Comparison of ENCODE assay signal across 19 cellular contexts in the genomic region with DNA sequence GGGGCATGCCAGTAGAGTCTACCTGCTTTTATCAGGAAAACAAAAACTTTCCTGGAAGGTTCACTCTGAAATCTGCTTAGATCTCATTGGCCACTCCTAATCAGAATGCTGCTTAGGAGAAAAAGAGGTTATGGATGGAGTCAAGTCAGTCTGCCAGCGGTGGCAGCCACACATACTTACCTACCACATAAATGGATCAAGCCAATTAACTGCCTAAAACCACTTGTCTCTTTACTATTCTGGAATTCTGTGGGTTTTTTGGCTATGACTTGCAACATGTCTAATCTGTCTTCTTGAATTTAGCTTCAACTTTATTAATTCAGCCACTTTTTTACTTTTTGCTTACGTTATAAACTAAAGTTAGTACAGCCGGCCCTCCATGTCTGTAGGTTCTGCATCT.
DNase-seq lines count a peak whose midpoint lies in the region; FAIRE-seq and TF ChIP-seq lines count a peak whose summit lies in the region.
"Had no signal": no experiment of that assay in that cellular context is flagged by ENCODE, and none has a peak within 500 bp of the region (broad histone marks: within the 10 kb centered on the region; RNA-seq: fewer than 3 reads in every experiment).

No MANE protein-coding gene starts in this region.

- H3K27ac Mint-ChIP-seq in astrocyte (ENCODE audit: unreplicated experiment): no peak overlapping the region
- H3K27ac Mint-ChIP-seq in neural progenitor cell: no peak overlapping the region
- H3K27ac Mint-ChIP-seq: CD4-positive, alpha-beta T cell; CD8-positive, alpha-beta T cell had no signal

- no peaks in the 10 kb centered on the region for H4K20me1 ChIP-seq in astrocyte (ENCODE audit: insufficient read depth, low read length)
- H4K20me1 ChIP-seq in H1 (replicated peaks in 1 of 2; ENCODE audit: control insufficient read depth in 1 of 2, insufficient read depth in 2 of 2, low read length in 2 of 2): peaks cover 0 to 2% of the 10 kb centered on the region in 2 experiments
- no peaks in the 10 kb centered on the region for H4K20me1 ChIP-seq in neural progenitor cell (ENCODE audit: low read depth)
- H4K20me1 ChIP-seq: BLaER1 had no signal

- H3K4me3 ChIP-seq in astrocyte (ENCODE audit: insufficient read depth, low read depth, low read length) (no peak overlapping the region), H1 (ENCODE audit: extremely low read depth in 1 of 4, insufficient read depth in 2 of 4, low read depth in 3 of 4, low read length in 4 of 4) (no peak overlapping the region), neural progenitor cell (no peak overlapping the region)
- H3K4me3 ChIP-seq: A549, BLaER1 had no signal

- H2BK15ac ChIP-seq in H1 (ENCODE audit: low read length): no peak overlapping the region

- H3K9me3 Mint-ChIP-seq in astrocyte (ENCODE audit: unreplicated experiment) (peaks cover 3% of the 10 kb centered on the region), neural progenitor cell (no peaks in the 10 kb centered on the region)

- WGBS in H1 (ENCODE audit: extremely low coverage in 1 of 2, insufficient coverage in 1 of 2, insufficient read length in 1 of 2, insufficient replicate concordance in 2 of 2, low coverage in 1 of 2, low lambda C conversion rate in 2 of 2, missing lambda C conversion rate in 1 of 2), 2 experiments: 94% methylated on average over 3 of the region's 3 CpGs; no CpG with 5 or more reads in 1 of the 2 experiments

- H3K27ac ChIP-seq in astrocyte (ENCODE audit: low read depth, low read length) (no peak overlapping the region), H1 (ENCODE audit: low read depth, low read length) (no peak overlapping the region), neural progenitor cell (no peak overlapping the region)
- H3K27ac ChIP-seq: 22Rv1, A549, BLaER1 had no signal

- no peak overlapping the region for H2BK20ac ChIP-seq in H1 (ENCODE audit: low read length)

- H3K9ac ChIP-seq in astrocyte (ENCODE audit: low read length): no peak overlapping the region
- H3K9ac ChIP-seq in H1 (replicated peaks in 1 of 4; ENCODE audit: extremely low read depth in 1 of 4, low read depth in 3 of 4, low read length in 3 of 4): no peak overlapping the region
- no peak overlapping the region for H3K9ac ChIP-seq in neural progenitor cell
- H3K9ac ChIP-seq: BLaER1 had no signal

- H3K4me1 Mint-ChIP-seq in astrocyte (ENCODE audit: low read depth, unreplicated experiment): no peaks in the 10 kb centered on the region
- H3K4me1 Mint-ChIP-seq in neural progenitor cell: no peaks in the 10 kb centered on the region

- H3K36me3 ChIP-seq in astrocyte (ENCODE audit: insufficient read depth, low read length): no peaks in the 10 kb centered on the region
- no peaks in the 10 kb centered on the region; a peak in 1 of 8 replicates for H3K36me3 ChIP-seq in H1 (ENCODE audit: control insufficient read depth in 2 of 4, insufficient read depth in 4 of 4, low read length in 3 of 4)
- no peaks in the 10 kb centered on the region for H3K36me3 ChIP-seq in neural progenitor cell
- H3K36me3 ChIP-seq: BE2C, BLaER1 had no signal

- TF ChIP-seq POLR2A in H1 (IDR thresholded peaks at IDR 0.05; ENCODE audit: control extremely low read depth in 1 of 2, low read depth in 2 of 2, low read length in 2 of 2): no peak

- no peaks in the 10 kb centered on the region for H3K9me3 ChIP-seq in astrocyte (ENCODE audit: insufficient read depth, low read depth, low read length)
- H3K9me3 ChIP-seq in H1 (ENCODE audit: insufficient read depth in 2 of 2, low read depth in 1 of 2, low read length in 1 of 2): no peaks in the 10 kb centered on the region
- H3K9me3 ChIP-seq in neural progenitor cell (ENCODE audit: low read depth): no peaks in the 10 kb centered on the region
- H3K9me3 ChIP-seq: A549, BE2C, BLaER1, Caco-2 had no signal

- no peak overlapping the region for H3K23ac ChIP-seq in H1 (ENCODE audit: insufficient read length)

- no peak overlapping the region for H3K18ac ChIP-seq in H1 (ENCODE audit: extremely low read depth, low read length)

- POLR2A ChIA-PET in H1 (lab: Charles Lee; ENCODE audit: partially characterized antibody): no interaction called here

- TF ChIP-seq EP300 in H1 (IDR thresholded peaks at IDR 0.05; ENCODE audit: borderline replicate concordance in 1 of 2, low read depth in 2 of 2, low read length in 2 of 2): no peak

- H3K79me2 ChIP-seq in astrocyte (ENCODE audit: insufficient read depth, low read length) (no peaks in the 10 kb centered on the region), H1 (ENCODE audit: control insufficient read depth in 1 of 2, insufficient read depth in 2 of 2, low read length in 2 of 2) (no peaks in the 10 kb centered on the region), neural progenitor cell (ENCODE audit: low read depth) (no peaks in the 10 kb centered on the region)

- TF ChIP-seq CTCF in astrocyte (IDR thresholded peaks at IDR 0.05; ENCODE audit: insufficient read depth, low read depth, low read length) (no peak), H1 (IDR thresholded peaks at IDR 0.05; ENCODE audit: control extremely low read depth in 1 of 3, insufficient read depth in 1 of 3, low read depth in 1 of 3, low read length in 3 of 3) (no peak), neural progenitor cell (IDR thresholded peaks at IDR 0.05) (no peak)

- no peaks in the 10 kb centered on the region for H3K79me1 ChIP-seq in H1 (ENCODE audit: low read depth, low read length)

- H2AK5ac ChIP-seq in H1 (ENCODE audit: low read depth, low read length): no peak overlapping the region

- H2AFZ ChIP-seq in astrocyte (ENCODE audit: low read depth, low read length): no peak overlapping the region
- H2AFZ ChIP-seq in H1 (ENCODE audit: low read length): no peak overlapping the region
- no peak overlapping the region for H2AFZ ChIP-seq in neural progenitor cell (replicated peaks)

- FAIRE-seq in astrocyte (lab: Jason Lieb, UNC) (no peak), H1 (lab: Jason Lieb, UNC) (peak; percentile 39)
- FAIRE-seq: A549, GM12891, GM19239 had no signal

- no peak overlapping the region for H4K5ac ChIP-seq in H1 (ENCODE audit: insufficient read length, low read depth, low read length)

- no peak for TF ChIP-seq RAD21 in H1 (IDR thresholded peaks at IDR 0.05 in 1 of 2, conservative IDR thresholded peaks at IDR 0.05 in 1 of 2; ENCODE audit: low read depth in 2 of 2, low read length in 2 of 2)

- H3K4me3 Mint-ChIP-seq in astrocyte (ENCODE audit: unreplicated experiment): no peak overlapping the region
- H3K4me3 Mint-ChIP-seq in neural progenitor cell: no peak overlapping the region
- H3K4me3 Mint-ChIP-seq: CD4-positive, alpha-beta T cell; CD8-positive, alpha-beta T cell had no signal

- H3K14ac ChIP-seq in H1 (ENCODE audit: insufficient read length): no peak overlapping the region

- H3F3A ChIP-seq in neural progenitor cell (ENCODE audit: low read depth): no peaks in the 10 kb centered on the region

- no peak overlapping the region for H2BK12ac ChIP-seq in H1 (ENCODE audit: low read depth, low read length)

- H3K4me1 ChIP-seq in astrocyte (ENCODE audit: insufficient read depth, low read length) (no peaks in the 10 kb centered on the region), H1 (replicated peaks in 1 of 4; ENCODE audit: control insufficient read depth in 3 of 4, insufficient read depth in 4 of 4, low read length in 3 of 4) (no peaks in the 10 kb centered on the region), neural progenitor cell (no peaks in the 10 kb centered on the region)
- H3K4me1 ChIP-seq: A549, BLaER1 had no signal

- H2BK5ac ChIP-seq in H1 (ENCODE audit: low read depth, low read length): no peak overlapping the region

- no peak overlapping the region for H3K4ac ChIP-seq in H1 (replicated peaks; ENCODE audit: insufficient read length, low read depth, low read length)

- H3K27me3 ChIP-seq in astrocyte (ENCODE audit: insufficient read depth, low read length) (no peaks in the 10 kb centered on the region), H1 (replicated peaks in 1 of 4; ENCODE audit: control insufficient read depth in 3 of 4, extremely low read depth in 1 of 4, insufficient read depth in 3 of 4, low read length in 3 of 4) (no peaks in the 10 kb centered on the region), neural progenitor cell (no peaks in the 10 kb centered on the region)
- H3K27me3 ChIP-seq: BE2C, BLaER1 had no signal

- no peaks in the 10 kb centered on the region for H3K36me3 Mint-ChIP-seq in astrocyte (ENCODE audit: low read depth, unreplicated experiment)
- H3K36me3 Mint-ChIP-seq in neural progenitor cell: no peaks in the 10 kb centered on the region
- H3K36me3 Mint-ChIP-seq: CD8-positive, alpha-beta T cell had no signal

- DNase-seq in NCI-H82 (lab: John Stamatoyannopoulos, UW) (peak; percentile 28), NCI-H82 treated with DMSO at 0.1 percent for 48 hours (lab: John Stamatoyannopoulos, UW; ENCODE audit: unreplicated experiment) (no peak), astrocyte (ENCODE audit: low read depth) (peak; percentile 56), H1 (ENCODE audit: low read depth in 1 of 2, low spot score in 2 of 2) (no peak), neural progenitor cell (ENCODE audit: low spot score) (no peak)
- no peak for DNase-seq in stimulated activated naive CD4-positive, alpha-beta T cell (lab: John Stamatoyannopoulos, UW)
- DNase-seq: BE2C; C1 segment of cervical spinal cord; Caco-2; Calu3; CD4-positive, alpha-beta T cell; CD8-positive, alpha-beta T cell; DMS79 treated with DMSO at 0.1 percent for 48 hours; GF-D8 had no signal

- no peak overlapping the region for H4K8ac ChIP-seq in H1 (ENCODE audit: extremely low read depth, insufficient read depth, low read length)

- H2BK120ac ChIP-seq in H1 (replicated peaks; ENCODE audit: low read depth, low read length): no peak overlapping the region

- H3K27me3 Mint-ChIP-seq in astrocyte (ENCODE audit: low read depth, unreplicated experiment) (no peaks in the 10 kb centered on the region), neural progenitor cell (ENCODE audit: insufficient read depth, low read depth) (no peaks in the 10 kb centered on the region)

- H4K91ac ChIP-seq in H1 (replicated peaks; ENCODE audit: insufficient read length, low read length): no peak overlapping the region

- H3K4me2 ChIP-seq in astrocyte (ENCODE audit: low read length) (no peak overlapping the region), H1 (ENCODE audit: insufficient read depth in 1 of 2, low read depth in 2 of 2, low read length in 2 of 2) (no peak overlapping the region), neural progenitor cell (no peak overlapping the region)
- H3K4me2 ChIP-seq: A549, BLaER1 had no signal

- H3K56ac ChIP-seq in H1 (replicated peaks; ENCODE audit: insufficient read length, low read depth, low read length): no peak overlapping the region

- H3K23me2 ChIP-seq in H1 (ENCODE audit: low read depth, low read length): no peaks in the 10 kb centered on the region

- CTCF ChIA-PET in H1 (lab: Charles Lee; ENCODE audit: partially characterized antibody): interaction anchor here (1.2 to 1.3 kb wide), 2 partner anchors 11 to 42 kb away, joined by 3 read pairs; no protein-coding TSS in a partner anchor

TF ChIP-seq in H1, 55 proteins besides CTCF, POLR2A, EP300 and RAD21 (continues in another document):
- no peak for TF ChIP-seq SIX5 (IDR thresholded peaks at IDR 0.05; ENCODE audit: low read depth, low read length)

Comparison
In these comparisons a context has a peak if more than half of its experiments do, and no peak if none do; other contexts are left out.
1. DNase-seq: peak in NCI-H82 (single experiment) and astrocyte (single experiment); none in NCI-H82 treated with DMSO at 0.1 percent for 48 hours (single experiment), H1 (0 of 2), stimulated activated naive CD4-positive, alpha-beta T cell (0 of 6) and neural progenitor cell (single experiment).